In the genomic region with DNA sequence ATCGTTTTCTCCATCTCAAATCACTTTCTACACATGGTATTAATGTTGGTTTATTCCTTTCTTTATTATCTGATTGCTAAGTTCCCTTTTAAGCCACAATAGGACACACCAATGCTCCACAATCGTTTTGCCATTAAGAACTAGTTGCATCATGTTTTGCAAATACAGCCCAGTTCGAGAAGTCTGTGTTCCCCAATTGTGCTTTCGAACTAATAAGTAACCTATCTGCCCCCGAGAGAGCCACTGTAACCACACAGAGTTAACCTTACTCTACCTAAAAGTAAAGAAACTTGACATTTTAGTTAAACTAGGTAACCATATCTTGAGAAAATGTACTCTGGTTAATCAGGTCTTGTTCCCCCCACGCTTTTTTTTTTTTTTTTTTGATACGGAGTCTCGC, we compare ENCODE assay signal across 20 cellular contexts. TPM values are rescaled to one million over a fixed set of nuclear protein-coding genes. Genes with fewer than 3 reads are reported as not detected.
"Had no signal": no experiment of that assay in that cellular context is flagged by ENCODE, and none has a peak within 500 bp of the region (broad histone marks: within the 10 kb centered on the region; RNA-seq: fewer than 3 reads in every experiment).

No MANE protein-coding gene starts in this region.

- H3K4me3 ChIP-seq: dorsolateral prefrontal cortex, ovary, spleen, thyroid gland, vagina had no signal

- H3K4me3 Mint-ChIP-seq: activated B cell treated with CpG ODN at 0.5 μM for 24 hours; activated CD4-positive, alpha-beta T cell treated with anti-CD3 and anti-CD28 coated beads, Interleukin-2, amount 10 ng/mL, durations not matched to agents 24 days and 14 days; activated CD8-positive, alpha-beta T cell treated with anti-CD3 and anti-CD28 coated beads for 36 hours; activated naive CD8-positive, alpha-beta T cell treated with anti-CD3 and anti-CD28 coated beads, Interleukin-2, amount 10 ng/mL, durations not matched to agents 7 days and 5 days; activated T-helper 17 cell treated with anti-CD3 and anti-CD28 coated beads, Interleukin-2, amount 50 U/mL, for 72 hours; brain; naive thymus-derived CD4-positive, alpha-beta T cell; stimulated activated naive B cell treated with anti-CD40 and anti-IgM and Interleukin-4, amounts not matched to agents 10 μg/mL and 1 μg/mL and 100 μg/mL, for 72 hours had no signal

- DNase-seq: activated B cell treated with CpG ODN at 0.5 μM for 24 hours; activated CD4-positive, alpha-beta T cell treated with anti-CD3 and anti-CD28 coated beads, Interleukin-2, amount 10 ng/mL, durations not matched to agents 24 days and 14 days; activated CD8-positive, alpha-beta T cell treated with anti-CD3 and anti-CD28 coated beads for 36 hours; activated naive CD4-positive, alpha-beta T cell treated with Interleukin-2 at 50 U/mL for 16 hours; activated naive CD8-positive, alpha-beta T cell treated with anti-CD3 and anti-CD28 coated beads, Interleukin-2, amount 10 ng/mL, durations not matched to agents 7 days and 5 days; activated T-cell treated with anti-CD3 and anti-CD28 coated beads, Interleukin-2, amount 50 U/mL, for 1 hour; amygdala; caudate nucleus; dorsolateral prefrontal cortex; foreskin melanocyte; mesendoderm; naive thymus-derived CD4-positive, alpha-beta T cell; ovary; spleen; stimulated activated naive B cell treated with anti-CD40 and anti-IgM and Interleukin-4, amounts not matched to agents 10 μg/mL and 1 μg/mL and 100 μg/mL, for 72 hours; T-helper 2 cell; thyroid gland had no signal

- ATAC-seq: activated CD8-positive, alpha-beta T cell treated with anti-CD3 and anti-CD28 coated beads for 36 hours; activated T-helper 17 cell treated with anti-CD3 and anti-CD28 coated beads, Interleukin-2, amount 50 U/mL, for 72 hours; naive thymus-derived CD4-positive, alpha-beta T cell; stimulated activated naive B cell treated with anti-CD40 and anti-IgM and Interleukin-4, amounts not matched to agents 10 μg/mL and 1 μg/mL and 100 μg/mL, for 72 hours had no signal

- H3K4me1 Mint-ChIP-seq: activated B cell treated with CpG ODN at 0.5 μM for 24 hours; activated CD4-positive, alpha-beta T cell treated with anti-CD3 and anti-CD28 coated beads, Interleukin-2, amount 10 ng/mL, durations not matched to agents 24 days and 14 days; activated naive CD8-positive, alpha-beta T cell treated with anti-CD3 and anti-CD28 coated beads, Interleukin-2, amount 10 ng/mL, durations not matched to agents 7 days and 5 days; activated T-helper 17 cell treated with anti-CD3 and anti-CD28 coated beads, Interleukin-2, amount 50 U/mL, for 72 hours; naive thymus-derived CD4-positive, alpha-beta T cell; stimulated activated naive B cell treated with anti-CD40 and anti-IgM and Interleukin-4, amounts not matched to agents 10 μg/mL and 1 μg/mL and 100 μg/mL, for 72 hours had no signal

- H3K27me3 Mint-ChIP-seq: activated B cell treated with CpG ODN at 0.5 μM for 24 hours; activated CD4-positive, alpha-beta T cell treated with anti-CD3 and anti-CD28 coated beads, Interleukin-2, amount 10 ng/mL, durations not matched to agents 24 days and 14 days; activated naive CD8-positive, alpha-beta T cell treated with anti-CD3 and anti-CD28 coated beads, Interleukin-2, amount 10 ng/mL, durations not matched to agents 7 days and 5 days had no signal

- H3K27ac Mint-ChIP-seq: activated B cell treated with CpG ODN at 0.5 μM for 24 hours; activated CD4-positive, alpha-beta T cell treated with anti-CD3 and anti-CD28 coated beads, Interleukin-2, amount 10 ng/mL, durations not matched to agents 24 days and 14 days; activated CD8-positive, alpha-beta T cell treated with anti-CD3 and anti-CD28 coated beads for 36 hours; activated naive CD8-positive, alpha-beta T cell treated with anti-CD3 and anti-CD28 coated beads, Interleukin-2, amount 10 ng/mL, durations not matched to agents 7 days and 5 days; activated T-helper 17 cell treated with anti-CD3 and anti-CD28 coated beads, Interleukin-2, amount 50 U/mL, for 72 hours; naive thymus-derived CD4-positive, alpha-beta T cell; stimulated activated naive B cell treated with anti-CD40 and anti-IgM and Interleukin-4, amounts not matched to agents 10 μg/mL and 1 μg/mL and 100 μg/mL, for 72 hours had no signal

- H3K36me3 Mint-ChIP-seq: activated naive CD8-positive, alpha-beta T cell treated with anti-CD3 and anti-CD28 coated beads, Interleukin-2, amount 10 ng/mL, durations not matched to agents 7 days and 5 days; brain; naive thymus-derived CD4-positive, alpha-beta T cell; stimulated activated naive B cell treated with anti-CD40 and anti-IgM and Interleukin-4, amounts not matched to agents 10 μg/mL and 1 μg/mL and 100 μg/mL, for 72 hours had no signal

- H3K36me3 ChIP-seq: ovary, spleen, thyroid gland, vagina had no signal

- H3K27me3 ChIP-seq: dorsolateral prefrontal cortex, ovary, spleen, thyroid gland, vagina had no signal

- H3K9me3 ChIP-seq: ovary, spleen, thyroid gland, vagina had no signal

- H3K9me3 Mint-ChIP-seq: activated B cell treated with CpG ODN at 0.5 μM for 24 hours; activated CD4-positive, alpha-beta T cell treated with anti-CD3 and anti-CD28 coated beads, Interleukin-2, amount 10 ng/mL, durations not matched to agents 24 days and 14 days; activated CD8-positive, alpha-beta T cell treated with anti-CD3 and anti-CD28 coated beads for 36 hours; activated T-helper 17 cell treated with anti-CD3 and anti-CD28 coated beads, Interleukin-2, amount 50 U/mL, for 72 hours; brain had no signal

- H3K27ac ChIP-seq: dorsolateral prefrontal cortex, ovary, thyroid gland, vagina had no signal

RNA-seq across cellular contexts. Expression of gene MAGI1, which starts 39.1 kb away (rescaled TPM):
- total RNA-seq: activated B cell treated with CpG ODN at 0.5 μM for 24 hours; activated naive CD8-positive, alpha-beta T cell treated with anti-CD3 and anti-CD28 coated beads, Interleukin-2, amount 10 ng/mL, durations not matched to agents 7 days and 5 days had no signal
